Comparison of ENCODE assay signal across 20 cellular contexts in genomic region chr13:80707000-80707983, GRCh38.
A peak's percentile ranks its signal among the peaks of the same experiment; 100 is the strongest.
DNase-seq lines count a peak whose midpoint lies in the region; ATAC-seq, FAIRE-seq and TF ChIP-seq lines count a peak whose summit lies in the region.
"Had no signal": no experiment of that assay in that cellular context is flagged by ENCODE, and none has a peak within 500 bp of the region (broad histone marks: within the 10 kb centered on the region; RNA-seq: fewer than 3 reads in every experiment).

No MANE protein-coding gene starts in this region.

- H3K9me3 ChIP-seq in K562 (replicated peaks; ENCODE audit: control insufficient read depth, insufficient read depth, low read depth, low read length) (no peaks in the 10 kb centered on the region), kidney (ENCODE audit: control insufficient read depth in 1 of 2, low read length in 2 of 2) (no peaks in the 10 kb centered on the region), aorta (ENCODE audit: control insufficient read depth, low read length) (no peaks in the 10 kb centered on the region)
- H3K9me3 ChIP-seq: BE2C had no signal

- POLR2A ChIA-PET in K562 (lab: Yijun Ruan, JAX) = no interaction called here

- no peak for FAIRE-seq in K562 (lab: Jason Lieb, UNC)
- FAIRE-seq in kidney (lab: Jason Lieb, UNC) = no peak
- no peak for FAIRE-seq in H54 (lab: Jason Lieb, UNC)
- FAIRE-seq: A204.1, G401.6, GM12892 had no signal

- no peak overlapping the region for H3K27ac ChIP-seq in K562 (ENCODE audit: extremely low read depth, low read depth, low read length)
- H3K27ac ChIP-seq in kidney (ENCODE audit: low read depth in 2 of 2, low read length in 2 of 2) = no peak overlapping the region
- no peak overlapping the region for H3K27ac ChIP-seq in aorta (ENCODE audit: low read depth in 1 of 2, low read length in 2 of 2)

- intact Hi-C loops in K562 (cut with micrococcal nuclease) (no loop called here), kidney (cut with DNase I) (no loop called here), posterior vena cava (cut with DNase I) (loop anchor here in 1 of 2 donors (2.0 to 5.0 kb wide), 2 partner anchors 40 to 1210 kb away; no protein-coding TSS in a partner anchor), aorta (cut with DNase I) (no loop called here)

- TF ChIP-seq POLR2A in K562 (conservative IDR thresholded peaks at IDR 0.05) (no peak), H54 (IDR thresholded peaks at IDR 0.05; ENCODE audit: low read depth, low read length) (no peak)

- H3K9ac ChIP-seq in K562 (ENCODE audit: insufficient read depth in 1 of 2, low read depth in 2 of 2, low read length in 2 of 2) (no peak overlapping the region), kidney (ENCODE audit: low read length in 2 of 2) (no peak overlapping the region)

- DNase-seq in K562 (ENCODE audit: extremely low read depth in 1 of 4, low spot score in 3 of 4) (no peak), kidney (peak; percentile 66), posterior vena cava (ENCODE audit: low spot score) (peak; percentile 58), aorta (peak; percentile 40 to 47), DMS79 treated with DMSO at 0.1 percent for 48 hours (lab: John Stamatoyannopoulos, UW) (no peak), HCEC 1CT (no peak), H54 (ENCODE audit: insufficient read length, low spot score) (no peak)
- DNase-seq: ACHN; BE2C; C1 segment of cervical spinal cord; CD4-positive, CD25-positive, alpha-beta regulatory T cell; CD8-positive, alpha-beta memory T cell; COR-L47; DMS 273 treated with DMSO at 0.1 percent for 48 hours; DMS53; GOT3; H9 had no signal

- H3K4me2 ChIP-seq in K562 (ENCODE audit: insufficient read depth, low read length) = no peak overlapping the region

- CTCF ChIA-PET in K562 (lab: Yijun Ruan, JAX; ENCODE audit: low intra/inter-chr PET ratio) = no interaction called here

- in situ Hi-C loops in K562 (cut with MboI) = no loop called here

- no peaks in the 10 kb centered on the region for H3K36me3 ChIP-seq in K562 (ENCODE audit: control insufficient read depth, insufficient read depth, low read length)
- no peaks in the 10 kb centered on the region for H3K36me3 ChIP-seq in kidney (ENCODE audit: control insufficient read depth in 1 of 2, insufficient read depth in 2 of 2, low read length in 2 of 2)
- H3K36me3 ChIP-seq in aorta (ENCODE audit: control insufficient read depth in 1 of 2, insufficient read depth in 2 of 2, low read length in 1 of 2) = no peaks in the 10 kb centered on the region
- H3K36me3 ChIP-seq: BE2C had no signal

- H3K4me3 ChIP-seq in K562 (no peak overlapping the region), kidney (ENCODE audit: low read length in 2 of 2) (no peak overlapping the region), aorta (ENCODE audit: low read length in 2 of 2) (no peak overlapping the region)

- TF ChIP-seq CTCF in K562 (IDR thresholded peaks at IDR 0.05 in 2 of 3, conservative IDR thresholded peaks at IDR 0.05 in 1 of 3; ENCODE audit: insufficient read depth in 2 of 3, low read depth in 1 of 3, low read length in 3 of 3) (no peak), kidney (IDR thresholded peaks at IDR 0.05; ENCODE audit: borderline replicate concordance, extremely low read depth, insufficient read depth) (no peak)

- H3K79me2 ChIP-seq in K562 (ENCODE audit: control insufficient read depth, insufficient read depth, low read length) = no peaks in the 10 kb centered on the region

- H3K4me1 ChIP-seq in K562 (replicated peaks in 1 of 2; ENCODE audit: control insufficient read depth in 2 of 2, insufficient read depth in 2 of 2, low read length in 2 of 2) = peaks cover 0 to 13% of the 10 kb centered on the region in 2 experiments; a peak in 1 of 5 replicates
- H3K4me1 ChIP-seq in kidney (ENCODE audit: control insufficient read depth in 1 of 2, insufficient read depth in 1 of 2, low read depth in 1 of 2, low read length in 2 of 2) = no peaks in the 10 kb centered on the region
- H3K4me1 ChIP-seq in aorta (ENCODE audit: control insufficient read depth in 1 of 2, insufficient read depth in 2 of 2, low read length in 2 of 2) = no peaks in the 10 kb centered on the region
- H3K4me1 ChIP-seq: BE2C had no signal

- no peak for TF ChIP-seq RAD21 in K562 (CRISPR knock-in tag; conservative IDR thresholded peaks at IDR 0.05 in 1 of 2, IDR thresholded peaks at IDR 0.05 in 1 of 2)

- TF ChIP-seq EP300 in K562 (IDR thresholded peaks at IDR 0.05; ENCODE audit: low read length) = no peak

- no peak overlapping the region for H2AFZ ChIP-seq in K562 (ENCODE audit: low read depth, low read length)

- BruUV-seq in K562 (replicated peaks; lab: Mats Ljungman, UMichigan) = no TSS peak

- H3K27me3 ChIP-seq in K562 (ENCODE audit: control insufficient read depth in 2 of 2, insufficient read depth in 2 of 2, low read length in 2 of 2) (no peaks in the 10 kb centered on the region), aorta (ENCODE audit: control insufficient read depth in 1 of 2, insufficient read depth in 2 of 2, low read length in 1 of 2) (no peaks in the 10 kb centered on the region)
- H3K27me3 ChIP-seq: BE2C had no signal

- WGBS in K562 (ENCODE audit: insufficient coverage, low coverage, missing lambda C conversion rate) = under 1% methylated on average over 32 of the region's 34 CpGs
- WGBS in aorta, 2 donors = 96 to 97% methylated on average over 29 to 34 of the region's 34 CpGs

- ATAC-seq in K562 (peak; percentile 20), aorta (ENCODE audit: low FRiP score) (no peak)

- H4K20me1 ChIP-seq in K562 (replicated peaks; ENCODE audit: control insufficient read depth, insufficient read depth, low read length) = no peaks in the 10 kb centered on the region

- H3K9me1 ChIP-seq in K562 (ENCODE audit: control insufficient read depth, insufficient read depth, low read length) = no peaks in the 10 kb centered on the region

TF ChIP-seq in K562, 482 proteins besides CTCF, POLR2A, EP300 and RAD21:
- TF ChIP-seq RBM14 (IDR thresholded peaks at IDR 0.05; ENCODE audit: borderline replicate concordance, insufficient read depth, low read depth, low read length) (0 out of 2 replicates have a peak, but pooled peaks have one; percentile 79), KDM2B (CRISPR knock-in tag; IDR thresholded peaks at IDR 0.05) (no peak), TGIF2 (CRISPR knock-in tag; IDR thresholded peaks at IDR 0.05) (0 out of 2 replicates have a peak, but pooled peaks have one; percentile 1)

Comparison
In these comparisons a context has a peak if more than half of its experiments do, and no peak if none do; other contexts are left out.
1. DNase-seq: peak in kidney (single experiment), posterior vena cava (single experiment) and aorta (2 of 2); none in K562 (0 of 4), DMS79 treated with DMSO at 0.1 percent for 48 hours (single experiment), HCEC 1CT (single experiment) and H54 (single experiment).